In genomic region chr7:36390199-36391090, GRCh38 we compare ENCODE assay signal across 8 cellular contexts.
DNase-seq lines count a peak whose midpoint lies in the region; ATAC-seq and TF ChIP-seq lines count a peak whose summit lies in the region.

No MANE protein-coding gene starts in this region.

- TF ChIP-seq CTCF in GM12865 (IDR thresholded peaks at IDR 0.05; ENCODE audit: insufficient read depth, low read depth, low read length, missing control alignments) (no peak), astrocyte of the spinal cord (IDR thresholded peaks at IDR 0.05; ENCODE audit: low read depth, low read length) (no peak)

- in situ Hi-C loops in astrocyte of the spinal cord (cut with HindIII; ENCODE audit: low sequenced_read_pairs), result no loop called here

- peak; percentile 61 for DNase-seq in GM12865 (ENCODE audit: low read depth)
- peak; percentile 24 for DNase-seq in NCI-H1048 (lab: John Stamatoyannopoulos, UW)
- peak; percentile 92 for DNase-seq in astrocyte of the spinal cord (ENCODE audit: low read depth, low spot score)
- DNase-seq in iPS DF 6.9 (ENCODE audit: low read depth, low spot score), result peak; percentile 37
- peak; percentile 71 for DNase-seq in skeletal muscle cell (ENCODE audit: low read depth)
- DNase-seq in pons (ENCODE audit: low spot score), result no peak

- H3K4me1 ChIP-seq in iPS DF 6.9 (ENCODE audit: control insufficient read depth, insufficient read depth, low read length), result peaks cover 4% of the 10 kb centered on the region; the same call in 1 of the 2 replicates

- H3K27me3 ChIP-seq in iPS DF 6.9 (ENCODE audit: control insufficient read depth, insufficient read depth, low read length), result no peaks in the 10 kb centered on the region

- no peak overlapping the region for H3K27ac ChIP-seq in iPS DF 6.9 (ENCODE audit: low read length)

- H3K4me3 ChIP-seq in GM12865 (ENCODE audit: low read depth, low read length) (peak overlapping the region; percentile 63), astrocyte of the spinal cord (ENCODE audit: low read depth, low read length) (peak overlapping the region; percentile 88), iPS DF 6.9 (ENCODE audit: low read length) (peak overlapping the region; percentile 64), skeletal muscle cell (ENCODE audit: low read depth, low read length) (peak overlapping the region; percentile 96)

- ATAC-seq in HG02623 (IDR thresholded peaks at IDR 0.05; ENCODE audit: unreplicated experiment) (peak; percentile 18), SK-N-SH treated with all-trans-retinoic acid at 6 μM for 48 hours (peak; percentile 89)

- H3K9me3 ChIP-seq in iPS DF 6.9 (ENCODE audit: control insufficient read depth, insufficient read depth, low read length), result no peaks in the 10 kb centered on the region

- WGBS in iPS DF 6.9 (ENCODE audit: insufficient coverage, insufficient read length), result no CpG with 5 or more reads among the region's 26 CpGs

- H3K36me3 ChIP-seq in iPS DF 6.9 (ENCODE audit: control insufficient read depth, insufficient read depth, low read length), result no peaks in the 10 kb centered on the region

TF ChIP-seq in SK-N-SH treated with all-trans-retinoic acid at 6 μM for 48 hours, 23 proteins besides CTCF, POLR2A, EP300 and RAD21:
- TF ChIP-seq SNAI2 (CRISPR knock-in tag; IDR thresholded peaks at IDR 0.05) (0 out of 2 replicates have a peak, but pooled peaks have one; percentile 39), TSHZ2 (CRISPR knock-in tag; IDR thresholded peaks at IDR 0.05) (peak; percentile 56), CREB5 (CRISPR knock-in tag; IDR thresholded peaks at IDR 0.05; ENCODE audit: low read depth) (0 out of 2 replicates have a peak, but pooled peaks have one; percentile 29), POU6F1 (CRISPR knock-in tag; IDR thresholded peaks at IDR 0.05; ENCODE audit: borderline replicate concordance, low read depth) (no peak)
